In genomic region chr22:25053153-25053805, GRCh38 we compare ENCODE assay signal across 17 cellular contexts.
A peak's percentile ranks its signal among the peaks of the same experiment; 100 is the strongest.
DNase-seq lines count a peak whose midpoint lies in the region; ATAC-seq, FAIRE-seq and TF ChIP-seq lines count a peak whose summit lies in the region.
"Had no signal": no experiment of that assay in that cellular context is flagged by ENCODE, and none has a peak within 500 bp of the region (broad histone marks: within the 10 kb centered on the region; RNA-seq: fewer than 3 reads in every experiment).

No MANE protein-coding gene starts in this region.

- POLR2A ChIA-PET in BJ (lab: Charles Lee): no interaction called here
- POLR2A ChIA-PET in CD8-positive, alpha-beta memory T cell (lab: Charles Lee): no interaction called here

- CTCF ChIA-PET in BJ (lab: Yijun Ruan, JAX): interaction anchor here (2.3 to 9.3 kb wide), 2 partner anchors 114 to 283 kb away, joined by 10 to 81 read pairs; no protein-coding TSS in a partner anchor
- CTCF ChIA-PET in CD8-positive, alpha-beta memory T cell (lab: Charles Lee): interaction anchor here (1.4 to 5.8 kb wide), 4 partner anchors 24 to 115 kb away, joined by 4 to 26 read pairs (median 8); no protein-coding TSS in a partner anchor

- H3K27ac Mint-ChIP-seq in CD8-positive, alpha-beta memory T cell: no peak overlapping the region

- WGBS in aorta, 2 donors: 86 to 88% methylated on average over 7 of the region's 7 CpGs

- H3K27me3 ChIP-seq in BJ (ENCODE audit: control insufficient read depth, insufficient read depth, low read length) (no peaks in the 10 kb centered on the region), aorta (ENCODE audit: control insufficient read depth in 1 of 2, insufficient read depth in 2 of 2, low read length in 1 of 2) (no peaks in the 10 kb centered on the region)
- no peaks in the 10 kb centered on the region for H3K27me3 ChIP-seq in CD8-positive, alpha-beta memory T cell (ENCODE audit: insufficient read depth, low read length, poor library complexity, severe bottlenecking)
- H3K27me3 ChIP-seq: heart left ventricle, right atrium auricular region had no signal

- no peaks in the 10 kb centered on the region for H3K4me1 ChIP-seq in CD8-positive, alpha-beta memory T cell (ENCODE audit: insufficient read depth, low read length)
- no peaks in the 10 kb centered on the region for H3K4me1 ChIP-seq in aorta (ENCODE audit: control insufficient read depth in 1 of 2, insufficient read depth in 2 of 2, low read length in 2 of 2)

- peaks cover 4 to 13% (median 6%) of the 10 kb centered on the region in 5 donors for H3K9me3 Mint-ChIP-seq in CD8-positive, alpha-beta memory T cell

- peaks cover 0 to 4% of the 10 kb centered on the region in 2 donors for H3K27me3 Mint-ChIP-seq in CD8-positive, alpha-beta memory T cell

- H3K4me3 ChIP-seq in BJ (ENCODE audit: low read depth, low read length): no peak overlapping the region
- H3K4me3 ChIP-seq in CD8-positive, alpha-beta memory T cell (ENCODE audit: low read length): no peak overlapping the region
- no peak overlapping the region for H3K4me3 ChIP-seq in aorta (ENCODE audit: low read length in 2 of 2)
- H3K4me3 ChIP-seq: heart left ventricle, right atrium auricular region had no signal

- intact Hi-C loops in aorta (cut with DNase I): no loop called here

- H3K4me3 Mint-ChIP-seq in CD8-positive, alpha-beta memory T cell: no peak overlapping the region

- H3K9me3 ChIP-seq in CD8-positive, alpha-beta memory T cell (ENCODE audit: low read length): no peaks in the 10 kb centered on the region
- no peaks in the 10 kb centered on the region for H3K9me3 ChIP-seq in aorta (ENCODE audit: control insufficient read depth, low read length)
- H3K9me3 ChIP-seq: right atrium auricular region had no signal

- H3K36me3 Mint-ChIP-seq in CD8-positive, alpha-beta memory T cell: peaks cover 0 to 9% (median 0%) of the 10 kb centered on the region in 3 donors

- peaks cover 10 to 17% (median 14%) of the 10 kb centered on the region in 3 donors for H3K4me1 Mint-ChIP-seq in CD8-positive, alpha-beta memory T cell

- ATAC-seq in aorta (ENCODE audit: low FRiP score): no peak
- ATAC-seq: heart left ventricle, left lobe of liver had no signal

- peak; percentile 63 for FAIRE-seq in RCC 7860 (lab: Jason Lieb, UNC)
- FAIRE-seq: endometrium, GM18507 had no signal

- H3K27ac ChIP-seq in epithelial cell of prostate (peak overlapping the region; percentile 20), aorta (ENCODE audit: low read depth in 1 of 2, low read length in 2 of 2) (no peak overlapping the region)
- no peak overlapping the region for H3K27ac ChIP-seq in CD8-positive, alpha-beta memory T cell (ENCODE audit: low read depth, low read length)
- H3K27ac ChIP-seq: heart left ventricle had no signal

- TF ChIP-seq CTCF in BJ (IDR thresholded peaks at IDR 0.05; ENCODE audit: insufficient read depth, low read depth, low read length): no peak

- DNase-seq in BJ (ENCODE audit: low read depth): peak; percentile 5
- peak; percentile 51 for DNase-seq in RCC 7860 (ENCODE audit: low spot score)
- DNase-seq in epithelial cell of prostate (ENCODE audit: low read depth, low spot score): no peak
- DNase-seq in renal cortical epithelial cell (ENCODE audit: low read depth): peak; percentile 80
- no peak for DNase-seq in CD8-positive, alpha-beta memory T cell
- DNase-seq in aorta: no peak
- no peak for DNase-seq in NCI-H146 (lab: John Stamatoyannopoulos, UW)
- DNase-seq in KG1 (lab: John Stamatoyannopoulos, UW): no peak
- DNase-seq: activated naive CD4-positive, alpha-beta T cell treated with Interleukin-2 at 50 U/mL for 16 hours; heart left ventricle; NCI-H1092 treated with DMSO at 0.1 percent for 48 hours; NCI-H345; stimulated activated CD4-positive, alpha-beta T cell treated with anti-CD3 and anti-CD28 coated beads, Interleukin-4, amount 100 ng/mL, for 24 hours had no signal

- H3K36me3 ChIP-seq in BJ (ENCODE audit: control insufficient read depth, insufficient read depth, low read length): no peaks in the 10 kb centered on the region
- H3K36me3 ChIP-seq in CD8-positive, alpha-beta memory T cell (ENCODE audit: insufficient read depth, low read length): no peaks in the 10 kb centered on the region
- H3K36me3 ChIP-seq in aorta (ENCODE audit: control insufficient read depth in 1 of 2, insufficient read depth in 2 of 2, low read length in 1 of 2): no peaks in the 10 kb centered on the region

Comparison
In these comparisons a context has a peak if more than half of its experiments do, and no peak if none do; other contexts are left out.
1. DNase-seq: peak in BJ (single experiment), RCC 7860 (single experiment) and renal cortical epithelial cell (single experiment); none in epithelial cell of prostate (single experiment), CD8-positive, alpha-beta memory T cell (0 of 5), aorta (0 of 2), NCI-H146 (single experiment) and KG1 (single experiment).